ENCODE assay signal across 8 cellular contexts in genomic region chr6:35468181-35468979, GRCh38. TPM values are rescaled to one million over a fixed set of nuclear protein-coding genes. Genes with fewer than 3 reads are reported as not detected.
DNase-seq lines count a peak whose midpoint lies in the region; ATAC-seq and TF ChIP-seq lines count a peak whose summit lies in the region.

RPL10A (plus strand) TSS chr6:35468401; CDS start chr6:35468435, 34 bp downstream.

- H3K27ac ChIP-seq in adipose tissue (ENCODE audit: low read depth, low read length) (peak within 1 kb of the TSS; percentile 3), heart left ventricle (peak within 1 kb of the TSS; percentile 62 to 94 (median 88)), upper lobe of right lung (peak within 1 kb of the TSS; percentile 90)

- H3K9me3 ChIP-seq in heart left ventricle (no peaks in the 10 kb centered on the region), upper lobe of right lung (no peaks in the 10 kb centered on the region)

- TF ChIP-seq CTCF in GM12873 (IDR thresholded peaks at IDR 0.05; ENCODE audit: insufficient read depth, low read depth, low read length, missing control alignments) (peak; percentile 99), heart left ventricle (IDR thresholded peaks at IDR 0.05) (peak; percentile 92 to 99 (median 95)), upper lobe of right lung (IDR thresholded peaks at IDR 0.05) (peak; percentile 94)

- intact Hi-C loops in heart left ventricle (cut with DNase I) (loop anchor here in 7 of 10 donors (1.0 to 5.0 kb wide), 3 partner anchors 28 to 126 kb away; partner anchors contain the start of genes PPARD (in 7 of the 7) and TEAD3 (in 1 of the 7)), posterior vena cava (cut with DNase I) (no loop called here), upper lobe of right lung (cut with DNase I) (no loop called here)

- H3K4me1 ChIP-seq in heart left ventricle: peaks cover 3 to 40% (median 23%) of the 10 kb centered on the region in 12 donors
- H3K4me1 ChIP-seq in upper lobe of right lung: peaks cover 16% of the 10 kb centered on the region

- peak; percentile 76 for ATAC-seq in HG02759 (IDR thresholded peaks at IDR 0.05; ENCODE audit: unreplicated experiment)
- ATAC-seq in heart left ventricle: peak; percentile 86 to 92 (median 88)
- ATAC-seq in upper lobe of right lung: peak; percentile 96

- TF ChIP-seq POLR2A in heart left ventricle (IDR thresholded peaks at IDR 0.05): peak in 1 of 2 donors; percentile 92

- H3K36me3 ChIP-seq in heart left ventricle (peaks cover 0 to 45% (median 36%) of the 10 kb centered on the region in 9 donors), upper lobe of right lung (peaks cover 43% of the 10 kb centered on the region)

- 0 to 1% (median 0%) methylated on average over 86 of the region's 86 CpGs for WGBS in adipose tissue, 3 donors
- 0 to 2% (median 0%) methylated on average over 37 to 86 of the region's 86 CpGs for WGBS in heart left ventricle, 4 donors

- H3K4me3 ChIP-seq in heart left ventricle (peak within 1 kb of the TSS; percentile 61 to 98 (median 72)), upper lobe of right lung (peak within 1 kb of the TSS; percentile 91)

- peak; percentile 96 for DNase-seq in NCI-H1436 (lab: John Stamatoyannopoulos, UW)
- DNase-seq in T follicular helper cell (ENCODE audit: low read depth): peak; percentile 95
- peak; percentile 95 to 97 (median 97) for DNase-seq in heart left ventricle
- peak; percentile 98 for DNase-seq in posterior vena cava (ENCODE audit: low spot score)
- peak; percentile 95 for DNase-seq in upper lobe of right lung

- H3K27me3 ChIP-seq in heart left ventricle (no peaks in the 10 kb centered on the region), upper lobe of right lung (no peaks in the 10 kb centered on the region)

RNA-seq across cellular contexts. Expression of gene RPL10A, which starts in this region (rescaled TPM):
- polyA plus RNA-seq in adipose tissue: 1,000 to 10,000 TPM; 1,589 to 2,638 (median 2,305) TPM
- 100 to 1,000 TPM; 472 to 700 (median 532) TPM for total RNA-seq in heart left ventricle
- 1,000 to 10,000 TPM in 1 of 2 donors, 100 to 1,000 TPM in 1; 356 to 1,412 TPM for polyA plus RNA-seq in heart left ventricle
- 1,000 to 10,000 TPM in 1 of 2 donors, 100 to 1,000 TPM in 1; 816 to 1,010 TPM for total RNA-seq in posterior vena cava
- 941 TPM for total RNA-seq in upper lobe of right lung

Comparison
In these comparisons a context has a peak if more than half of its experiments do, and no peak if none do; other contexts are left out.
1. Peak in every context shown above with its lines: DNase-seq, ATAC-seq, H3K4me3 ChIP-seq and H3K27ac ChIP-seq.
2. H3K27ac ChIP-seq: peak in every context shown above with its lines; median percentile 90 in upper lobe of right lung; 88 in heart left ventricle; 3 in adipose tissue.
3. intact Hi-C loops: an anchor here in heart left ventricle (1.0 to 5.0 kb wide); none called in posterior vena cava and upper lobe of right lung.